In the genomic region with DNA sequence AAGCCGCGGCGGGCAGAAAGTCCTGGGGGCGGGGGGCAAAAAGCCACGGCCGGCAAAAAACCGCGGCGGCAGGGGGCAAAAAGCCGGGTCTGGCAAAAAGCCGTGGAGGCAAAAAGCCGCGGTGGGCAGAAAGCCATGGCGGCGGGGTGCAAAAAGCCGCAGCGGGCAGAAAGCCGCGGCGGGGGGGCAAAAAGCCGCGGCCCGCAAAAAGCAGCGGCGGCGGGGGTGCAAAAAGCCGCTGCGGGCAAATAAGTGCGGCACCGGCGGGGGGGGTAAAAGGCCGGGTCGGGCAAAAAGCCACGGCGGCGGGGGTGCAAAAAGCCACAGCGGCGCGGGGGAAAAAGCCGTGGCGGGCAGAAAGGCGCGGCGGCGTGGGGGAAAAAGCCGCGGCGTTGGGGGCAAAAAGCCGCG, we compare ENCODE assay signal across 8 cellular contexts.
DNase-seq lines count a peak whose midpoint lies in the region; ATAC-seq and TF ChIP-seq lines count a peak whose summit lies in the region.
"Not testable (repeated sequence)": the region's sequence is repeated elsewhere in the genome, so short reads cannot be mapped to it uniquely, and the experiment has no call there.

No MANE protein-coding gene starts in this region.

- not testable (repeated sequence) for H3K4me3 Mint-ChIP-seq in activated CD8-positive, alpha-beta T cell treated with anti-CD3 and anti-CD28 coated beads for 36 hours
- peak overlapping the region; percentile 71 for H3K4me3 Mint-ChIP-seq in memory B cell

- ATAC-seq in DND-41 (ENCODE audit: insufficient read depth, low read depth); activated CD8-positive, alpha-beta T cell treated with anti-CD3 and anti-CD28 coated beads for 36 hours; Right ventricle myocardium superior (ENCODE audit: poor library complexity); memory B cell (ENCODE audit: low read depth); upper lobe of left lung (ENCODE audit: low FRiP score in 2 of 2): not testable (repeated sequence)

- TF ChIP-seq POLR2A in upper lobe of left lung (IDR thresholded peaks at IDR 0.05): not testable (repeated sequence)

- 1% methylated on average over 43 of the region's 50 CpGs; no CpG with 5 or more reads in 1 of the 2 donors for WGBS in upper lobe of left lung, 2 donors

- POLR2A ChIA-PET in activated CD8-positive, alpha-beta T cell treated with anti-CD3 and anti-CD28 coated beads for 36 hours (lab: Charles Lee): not testable (repeated sequence)

- not testable (repeated sequence) for H3K4me1 ChIP-seq in DND-41 (ENCODE audit: insufficient read depth, low read length); NT2/D1 (ENCODE audit: insufficient read depth, insufficient read length); upper lobe of left lung

- H3K9ac ChIP-seq in DND-41 (ENCODE audit: low read depth, low read length); NT2/D1 (ENCODE audit: insufficient read length, low read depth): not testable (repeated sequence)

- not testable (repeated sequence) for H3K79me2 ChIP-seq in DND-41 (ENCODE audit: insufficient read depth, low read length)

- H3K4me3 ChIP-seq in DND-41 (ENCODE audit: low read depth in 1 of 2, low read length in 2 of 2): not testable (repeated sequence)
- peak overlapping the region; percentile 15 for H3K4me3 ChIP-seq in NT2/D1 (ENCODE audit: insufficient read length, low read depth)
- H3K4me3 ChIP-seq in cardiac fibroblast (replicated peaks in 1 of 2; ENCODE audit: low read depth in 2 of 2, low read length in 2 of 2): peak overlapping the region; percentile 55 to 56
- peak overlapping the region; percentile 49 for H3K4me3 ChIP-seq in retinal pigment epithelial cell (ENCODE audit: low read length)
- peak overlapping the region in 3 of 4 donors; percentile 41 to 68 (median 56) for H3K4me3 ChIP-seq in upper lobe of left lung

- TF ChIP-seq CTCF in DND-41 (IDR thresholded peaks at IDR 0.05; ENCODE audit: borderline replicate concordance, extremely low read depth, low read length, poor library complexity, severe bottlenecking); activated CD8-positive, alpha-beta T cell treated with anti-CD3 and anti-CD28 coated beads for 36 hours (IDR thresholded peaks at IDR 0.05); cardiac fibroblast (IDR thresholded peaks at IDR 0.05; ENCODE audit: low read depth, low read length); retinal pigment epithelial cell (conservative IDR thresholded peaks at IDR 0.05; ENCODE audit: low read depth, low read length); upper lobe of left lung (IDR thresholded peaks at IDR 0.05): not testable (repeated sequence)

- intact Hi-C loops in activated CD8-positive, alpha-beta T cell treated with anti-CD3 and anti-CD28 coated beads for 36 hours (cut with micrococcal nuclease); Right ventricle myocardium superior (cut with DNase I): not testable (repeated sequence)

- TF ChIP-seq EP300 in upper lobe of left lung (IDR thresholded peaks at IDR 0.05): not testable (repeated sequence)

- H3K36me3 Mint-ChIP-seq in activated CD8-positive, alpha-beta T cell treated with anti-CD3 and anti-CD28 coated beads for 36 hours (ENCODE audit: low read depth); memory B cell: not testable (repeated sequence)

- not testable (repeated sequence) for H3K9me3 ChIP-seq in DND-41 (ENCODE audit: insufficient read depth, low read length, severe bottlenecking); NT2/D1 (ENCODE audit: insufficient read depth, low read length); upper lobe of left lung

- not testable (repeated sequence) for H3K27me3 Mint-ChIP-seq in activated CD8-positive, alpha-beta T cell treated with anti-CD3 and anti-CD28 coated beads for 36 hours; memory B cell

- not testable (repeated sequence) for H3K4me1 Mint-ChIP-seq in activated CD8-positive, alpha-beta T cell treated with anti-CD3 and anti-CD28 coated beads for 36 hours (ENCODE audit: low read depth); memory B cell

- CTCF ChIA-PET in activated CD8-positive, alpha-beta T cell treated with anti-CD3 and anti-CD28 coated beads for 36 hours (lab: Charles Lee): not testable (repeated sequence)

- H3K27ac ChIP-seq in DND-41 (ENCODE audit: low read length); upper lobe of left lung: not testable (repeated sequence)

- not testable (repeated sequence) for H2AFZ ChIP-seq in DND-41 (ENCODE audit: low read depth, low read length)

- not testable (repeated sequence) for H3K27ac Mint-ChIP-seq in activated CD8-positive, alpha-beta T cell treated with anti-CD3 and anti-CD28 coated beads for 36 hours; memory B cell

- peak overlapping the region; percentile 31 for H3K4me2 ChIP-seq in DND-41 (ENCODE audit: insufficient read depth, low read length)

- peak; percentile 11 for DNase-seq in DND-41
- not testable (repeated sequence) for DNase-seq in NT2/D1 (ENCODE audit: low read depth, low spot score); retinal pigment epithelial cell (ENCODE audit: low read depth)
- DNase-seq in activated CD8-positive, alpha-beta T cell treated with anti-CD3 and anti-CD28 coated beads for 36 hours: peak; percentile 14
- peak in 1 of 2 donors; percentile 1 for DNase-seq in cardiac fibroblast (ENCODE audit: low read depth in 2 of 2)
- peak; percentile 38 for DNase-seq in Right ventricle myocardium superior
- peak in 1 of 2 donors; percentile 48 for DNase-seq in memory B cell (ENCODE audit: low spot score in 2 of 2)
- peak in 1 of 2 donors; percentile 84 for DNase-seq in upper lobe of left lung

- H3K9me3 Mint-ChIP-seq in activated CD8-positive, alpha-beta T cell treated with anti-CD3 and anti-CD28 coated beads for 36 hours; memory B cell: not testable (repeated sequence)

- not testable (repeated sequence) for H4K20me1 ChIP-seq in DND-41 (ENCODE audit: insufficient read depth, low read length)

- H3K27me3 ChIP-seq in DND-41 (ENCODE audit: insufficient read depth, low read length, poor library complexity); NT2/D1 (ENCODE audit: insufficient read depth, insufficient read length); upper lobe of left lung: not testable (repeated sequence)

- not testable (repeated sequence) for H3K36me3 ChIP-seq in DND-41 (ENCODE audit: insufficient read depth, low read length); NT2/D1 (ENCODE audit: insufficient read depth, insufficient read length, low read length); upper lobe of left lung
